Comparison of ENCODE assay signal across 8 cellular contexts in the genomic region with DNA sequence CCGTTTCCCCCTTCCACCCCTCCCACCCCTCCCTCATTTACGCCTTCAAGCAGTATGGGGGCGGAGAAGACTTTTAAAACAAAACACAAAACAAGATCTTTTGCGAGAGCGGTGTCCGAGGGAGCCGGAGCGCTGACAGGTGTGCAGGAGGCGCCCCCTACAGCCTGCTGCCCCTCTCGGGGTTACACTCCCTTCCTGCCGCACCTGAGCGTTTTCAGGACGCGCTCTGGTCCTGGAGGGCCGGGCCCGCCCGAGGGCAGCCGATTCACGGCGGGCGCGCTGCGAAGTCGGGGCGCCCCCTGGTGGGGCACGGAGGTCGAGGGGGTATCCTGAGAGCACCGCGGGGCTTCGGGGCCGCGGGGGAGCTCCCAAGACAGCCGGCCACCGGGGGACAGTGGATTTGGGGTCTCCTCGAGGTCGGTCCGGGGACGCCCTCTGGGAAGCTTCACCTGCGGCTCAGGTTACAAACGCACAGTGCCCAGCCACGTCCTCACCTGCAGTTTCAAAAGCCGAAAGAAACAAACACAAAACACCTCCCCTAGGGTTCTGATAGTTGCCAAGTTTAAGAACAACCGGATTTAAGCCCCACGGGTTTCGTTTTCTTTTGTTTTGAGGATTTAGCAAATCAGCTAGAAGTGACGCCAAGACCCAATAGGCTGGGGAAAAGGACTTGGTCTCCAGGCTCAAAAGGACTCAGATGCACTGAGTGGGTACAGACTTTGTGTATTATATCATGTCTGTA. TPM values are rescaled to one million over a fixed set of nuclear protein-coding genes. Genes with fewer than 3 reads are reported as not detected.
DNase-seq lines count a peak whose midpoint lies in the region; ATAC-seq and TF ChIP-seq lines count a peak whose summit lies in the region.

No MANE protein-coding gene starts in this region.

- peak; percentile 27 to 62 (median 48) for TF ChIP-seq CTCF in adrenal gland (IDR thresholded peaks at IDR 0.05)

- no peak overlapping the region for H3K27ac ChIP-seq in adrenal gland

- H3K9me3 Mint-ChIP-seq in T-cell, result peaks cover 0 to 6% (median 0%) of the 10 kb centered on the region in 3 donors

- H3K4me3 ChIP-seq in adrenal gland, result peak overlapping the region in 2 of 4 donors; percentile 32 to 37

- H3K4me1 ChIP-seq in ES-I3 (ENCODE audit: insufficient read depth, low read length) (peaks cover 3% of the 10 kb centered on the region), adrenal gland (replicated peaks in 1 of 2) (peaks cover 10 to 15% of the 10 kb centered on the region in 2 donors)

- CTCF ChIA-PET in T-cell (lab: Charles Lee), result interaction anchor here (0.5 to 2.9 kb wide), 15 partner anchors 12 to 429 kb away, joined by 3 to 10 read pairs (median 3); no protein-coding TSS in a partner anchor

- ATAC-seq in GM21737 (IDR thresholded peaks at IDR 0.05; ENCODE audit: unreplicated experiment) (peak; percentile 86), T-cell (replicated peaks in 1 of 4) (peak; percentile 78 to 88 (median 84))

- peak overlapping the region; percentile 84 to 92 (median 87) for H3K4me3 Mint-ChIP-seq in T-cell

- no peaks in the 10 kb centered on the region for H3K36me3 ChIP-seq in ES-I3 (ENCODE audit: insufficient read depth, low read length)
- H3K36me3 ChIP-seq in adrenal gland (replicated peaks in 1 of 2), result no peaks in the 10 kb centered on the region

- peaks cover 42 to 56% of the 10 kb centered on the region in 2 donors for H3K27me3 Mint-ChIP-seq in T-cell

- no peaks in the 10 kb centered on the region for H3K36me3 Mint-ChIP-seq in T-cell

- DNase-seq in KG1 (lab: John Stamatoyannopoulos, UW) (peak; percentile 35), T-cell (peak; percentile 26 to 80 (median 60)), adrenal gland (peak in 4 of 7 donors; percentile 40 to 51 (median 44)), islet precursor cell (peak; percentile 92), 8988T (no peak)
- peak; percentile 81 to 83 for DNase-seq in stimulated activated CD4-positive, alpha-beta T cell treated with anti-CD3 and anti-CD28 coated beads, Interleukin-2, amount 100 ng/mL, for 24 hours

- H3K27me3 ChIP-seq in adrenal gland, result peaks cover 56% of the 10 kb centered on the region

- WGBS in adrenal gland, 4 donors, result 3 to 5% (median 4%) methylated on average over 18 to 46 of the region's 46 CpGs

- intact Hi-C loops in adrenal gland (cut with DNase I), result loop anchor here in 1 of 2 donors (10.0 kb wide), 1 partner anchor 419 kb away; no protein-coding TSS in a partner anchor

- H3K9ac ChIP-seq in ES-I3 (ENCODE audit: low read depth, low read length), result peak overlapping the region; percentile 69

- H3K27ac Mint-ChIP-seq in T-cell, result no peak overlapping the region

- POLR2A ChIA-PET in T-cell (lab: Charles Lee), result interaction anchor here (0.5 to 1.3 kb wide), 3 partner anchors 27 to 574 kb away, joined by 3 read pairs; no protein-coding TSS in a partner anchor

- peaks cover 27 to 39% (median 38%) of the 10 kb centered on the region in 3 donors for H3K4me1 Mint-ChIP-seq in T-cell

- H3K9me3 ChIP-seq in ES-I3 (ENCODE audit: control insufficient read depth, insufficient read depth, low read length), result no peaks in the 10 kb centered on the region
- no peaks in the 10 kb centered on the region for H3K9me3 ChIP-seq in adrenal gland (replicated peaks in 1 of 3)

- TF ChIP-seq POLR2A in adrenal gland (IDR thresholded peaks at IDR 0.05), result no peak

RNA-seq across cellular contexts. Expression of a gene that starts 8.0 kb away (rescaled TPM):
- total RNA-seq in T-cell (not detected), adrenal gland (not detected)
- not detected for polyA plus RNA-seq in adrenal gland
